In the genomic region with DNA sequence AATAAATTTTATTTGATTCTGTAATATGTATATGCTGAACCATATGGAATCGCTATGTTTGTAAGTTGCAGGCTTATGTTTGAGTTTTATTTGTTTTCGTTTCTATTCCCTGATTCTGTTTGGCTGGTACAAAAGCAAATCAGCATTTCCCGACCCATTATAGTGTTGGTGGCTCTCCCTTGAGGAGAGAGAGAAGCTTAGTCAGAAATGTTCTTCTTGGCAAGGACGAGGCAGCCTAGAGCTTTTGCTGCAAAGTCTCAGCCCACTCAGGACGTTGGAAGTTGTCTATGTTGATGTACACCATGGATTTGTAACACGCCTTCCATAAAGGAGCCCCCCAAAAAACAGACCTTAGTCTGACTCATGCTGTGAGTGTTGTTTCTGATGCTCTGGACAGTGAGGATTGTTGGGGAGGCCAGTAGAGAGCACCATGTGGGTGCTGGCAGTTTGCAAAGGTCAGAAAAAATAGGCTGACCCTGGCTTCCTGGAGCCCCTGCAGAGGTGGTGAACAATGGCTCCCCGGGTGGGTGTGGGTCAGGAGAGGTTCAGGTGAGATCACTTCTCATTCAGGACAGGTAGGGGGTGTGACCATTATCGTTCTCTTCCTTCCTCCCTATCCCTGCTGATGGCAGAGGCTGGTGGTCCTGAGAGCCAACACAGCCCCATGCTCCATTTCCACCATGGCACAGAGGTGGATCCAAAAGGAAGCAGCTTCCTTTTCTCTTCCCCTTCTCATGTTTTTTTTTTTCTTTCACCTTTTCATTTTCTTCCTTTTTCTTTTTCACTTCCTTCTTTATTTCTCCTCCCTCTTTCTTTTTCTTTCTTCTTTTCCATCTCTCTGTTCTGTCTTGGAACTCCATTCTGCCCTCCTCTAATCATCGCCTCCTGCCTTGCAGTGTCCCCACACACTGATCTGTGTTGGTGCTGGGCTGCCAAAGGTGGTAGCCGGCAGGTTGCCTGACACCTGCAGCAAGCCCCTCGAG, we compare ENCODE assay signal across 18 cellular contexts.
"Had no signal": no experiment of that assay in that cellular context is flagged by ENCODE, and none has a peak within 500 bp of the region (broad histone marks: within the 10 kb centered on the region; RNA-seq: fewer than 3 reads in every experiment).

No MANE protein-coding gene starts in this region.

- H3K9me3 Mint-ChIP-seq: activated naive CD4-positive, alpha-beta T cell treated with anti-CD3 and anti-CD28 coated beads, Interleukin-2, amount 50 U/mL, for 24 hours; endodermal cell; mesothelial cell of epicardium; natural killer cell treated with Interleukin-12 subunit alpha and Interleukin-12 subunit beta and Interleukin-15 and Interleukin-18, amount 100 ng/mL, for 72 hours; T-helper 1 cell treated with Interleukin-12 subunit alpha and Interleukin-12 subunit beta and Interleukin-4 antibody, amounts not matched to agents 30 μg/mL and 1 μg/mL, for 36 hours had no signal

- H3K36me3 ChIP-seq: transverse colon had no signal

- H3K9me3 ChIP-seq: suprapubic skin, transverse colon, vagina had no signal

- H3K4me1 ChIP-seq: suprapubic skin, transverse colon, vagina had no signal

- H3K4me3 ChIP-seq: lung, suprapubic skin, transverse colon, vagina had no signal

- ATAC-seq: activated CD4-positive, alpha-beta T cell treated with anti-CD3 and anti-CD28 coated beads for 36 hours; natural killer cell treated with Interleukin-12 subunit alpha and Interleukin-12 subunit beta and Interleukin-15 and Interleukin-18, amount 100 ng/mL, for 72 hours had no signal

- H3K27ac ChIP-seq: suprapubic skin, transverse colon, vagina had no signal

- H3K27ac Mint-ChIP-seq: activated CD4-positive, alpha-beta T cell treated with anti-CD3 and anti-CD28 coated beads for 36 hours; activated naive CD4-positive, alpha-beta T cell treated with anti-CD3 and anti-CD28 coated beads, Interleukin-2, amount 50 U/mL, for 24 hours; endodermal cell; mesothelial cell of epicardium; natural killer cell treated with Interleukin-12 subunit alpha and Interleukin-12 subunit beta and Interleukin-15 and Interleukin-18, amount 100 ng/mL, for 72 hours; T-helper 1 cell treated with Interleukin-12 subunit alpha and Interleukin-12 subunit beta and Interleukin-4 antibody, amounts not matched to agents 30 μg/mL and 1 μg/mL, for 36 hours had no signal

- H3K36me3 Mint-ChIP-seq: mesothelial cell of epicardium; natural killer cell treated with Interleukin-12 subunit alpha and Interleukin-12 subunit beta and Interleukin-15 and Interleukin-18, amount 100 ng/mL, for 72 hours had no signal

- H3K4me1 Mint-ChIP-seq: activated CD4-positive, alpha-beta T cell treated with anti-CD3 and anti-CD28 coated beads for 36 hours; activated naive CD4-positive, alpha-beta T cell treated with anti-CD3 and anti-CD28 coated beads, Interleukin-2, amount 50 U/mL, for 24 hours; mesothelial cell of epicardium had no signal

- DNase-seq: activated CD4-positive, alpha-beta T cell treated with anti-CD3 and anti-CD28 coated beads for 36 hours; activated CD4-positive, alpha-beta T cell treated with anti-CD3 and anti-CD28 coated beads, Interleukin-2, amount 50 U/mL, for 48 hours; activated gamma-delta T cell; endodermal cell; foreskin melanocyte; retina; stimulated activated CD4-positive, alpha-beta T cell treated with anti-CD3 and anti-CD28 coated beads, Interleukin-12 subunit alpha, Interleukin-12 subunit beta, amount 100 ng/mL, for 4 hours; stimulated activated CD4-positive, alpha-beta T cell treated with anti-CD3 and anti-CD28 coated beads, Interleukin-1b, Interleukin-23, amount 100 ng/mL, for 48 hours; stimulated activated CD8-positive, alpha-beta memory T cell treated with anti-CD3 and anti-CD28 coated beads, Interleukin-4, amount 100 ng/mL, for 48 hours; stimulated activated naive CD4-positive, alpha-beta T cell treated with Interleukin-2 at 50 U/mL for 16 hours; transverse colon had no signal

- H3K4me3 Mint-ChIP-seq: activated CD4-positive, alpha-beta T cell treated with anti-CD3 and anti-CD28 coated beads for 36 hours; activated naive CD4-positive, alpha-beta T cell treated with anti-CD3 and anti-CD28 coated beads, Interleukin-2, amount 50 U/mL, for 24 hours; endodermal cell; mesothelial cell of epicardium; natural killer cell treated with Interleukin-12 subunit alpha and Interleukin-12 subunit beta and Interleukin-15 and Interleukin-18, amount 100 ng/mL, for 72 hours; T-helper 1 cell treated with Interleukin-12 subunit alpha and Interleukin-12 subunit beta and Interleukin-4 antibody, amounts not matched to agents 30 μg/mL and 1 μg/mL, for 36 hours had no signal

- H3K27me3 ChIP-seq: transverse colon, vagina had no signal
